12 cellular contexts compared by ENCODE assay signal in genomic region chr7:756928-757560, GRCh38.
"Had no signal": no experiment of that assay in that cellular context is flagged by ENCODE, and none has a peak within 500 bp of the region (broad histone marks: within the 10 kb centered on the region; RNA-seq: fewer than 3 reads in every experiment).

No MANE protein-coding gene starts in this region.

- H3K4me1 ChIP-seq: tibial nerve had no signal

- DNase-seq: activated CD4-positive, alpha-beta T cell treated with anti-CD3 and anti-CD28 coated beads, Interleukin-2, amount 50 U/mL, for 4 hours; activated CD4-positive, CD25-positive, alpha-beta regulatory T cell treated with anti-CD3 and anti-CD28 coated beads, Interleukin-2, amount 50 U/mL, for 72 hours; activated naive CD4-positive, alpha-beta T cell treated with anti-CD3 and anti-CD28 coated beads, Interleukin-2, amount 50 U/mL, for 16 hours; amygdala; cortex of kidney; effector CD4-positive, alpha-beta T cell; foreskin fibroblast; glutamatergic neuron had no signal

- H3K27me3 ChIP-seq: tibial nerve had no signal

- H3K4me3 ChIP-seq: lung, SK-N-MC, tibial nerve had no signal

- H3K9me3 ChIP-seq: tibial nerve had no signal

- ATAC-seq: stimulated activated memory B cell treated with anti-CD40 and anti-IgM and Interleukin-4, amounts not matched to agents 10 μg/mL and 1 μg/mL and 100 μg/mL, for 72 hours had no signal

- H3K27ac ChIP-seq: SK-N-MC, tibial nerve had no signal
